In genomic region chr7:134892963-134893362, GRCh38 we compare ENCODE assay signal across 11 cellular contexts.
A peak's percentile ranks its signal among the peaks of the same experiment; 100 is the strongest.
DNase-seq lines count a peak whose midpoint lies in the region; TF ChIP-seq lines count a peak whose summit lies in the region.
"Had no signal": no experiment of that assay in that cellular context is flagged by ENCODE, and none has a peak within 500 bp of the region (broad histone marks: within the 10 kb centered on the region; RNA-seq: fewer than 3 reads in every experiment).

No MANE protein-coding gene starts in this region.

- H4K12ac ChIP-seq in trophoblast cell (ENCODE audit: low read depth, low read length), result no peak overlapping the region

- no peak overlapping the region for H3K18ac ChIP-seq in trophoblast cell (ENCODE audit: low read length)

- H3K36me3 ChIP-seq in BE2C (no peaks in the 10 kb centered on the region; the same call in 1 of the 2 replicates), trophoblast cell (ENCODE audit: control insufficient read depth in 1 of 2, insufficient read depth in 2 of 2, low read length in 2 of 2) (peaks cover 12 to 28% of the 10 kb centered on the region in 2 experiments)

- H2BK120ac ChIP-seq in trophoblast cell (ENCODE audit: insufficient read depth, low read length, poor library complexity), result no peak overlapping the region

- in situ Hi-C loops in KBM-7 (cut with MboI; ENCODE audit: low pct_unique_long_range_greater_than_20kb, low sequenced_read_pairs), result no loop called here

- DNase-seq in BE2C (no peak), fibroblast of pulmonary artery (ENCODE audit: low read depth) (no peak), trophoblast cell (no peak), HUDEP-2 (lab: John Stamatoyannopoulos, UW; ENCODE audit: unreplicated experiment in 76 of 76) (no peak), SK-N-DZ (ENCODE audit: low spot score) (no peak), AG08396 (ENCODE audit: low spot score) (no peak), KBM-7 (no peak)
- DNase-seq: activated CD8-positive, alpha-beta memory T cell treated with anti-CD3 and anti-CD28 coated beads, Interleukin-2, amount 10 ng/mL, durations not matched to agents 7 days and 5 days; CD8-positive, alpha-beta T cell; SW 1271 had no signal

- H3K23ac ChIP-seq in trophoblast cell (ENCODE audit: low read length), result no peak overlapping the region

- no peak overlapping the region for H2BK5ac ChIP-seq in trophoblast cell (ENCODE audit: low read depth, low read length, poor library complexity)

- H3K27ac ChIP-seq in VCaP (0 out of 2 replicates have a peak overlapping the region, but pooled peaks have one; percentile 78), trophoblast cell (ENCODE audit: low read depth, low read length) (peak overlapping the region; percentile 9)

- peaks cover 13% of the 10 kb centered on the region for H3K79me2 ChIP-seq in trophoblast cell (ENCODE audit: control insufficient read depth, insufficient read depth, low read length, poor library complexity)

- peaks cover 8% of the 10 kb centered on the region for H3K79me1 ChIP-seq in trophoblast cell (ENCODE audit: low read length)

- H3K27me3 ChIP-seq in BE2C, result no peaks in the 10 kb centered on the region
- H3K27me3 ChIP-seq in trophoblast cell (ENCODE audit: insufficient read depth, low read length), result no peaks in the 10 kb centered on the region

- H3K4ac ChIP-seq in trophoblast cell (ENCODE audit: low read depth, low read length), result peak overlapping the region; percentile 53

- no peak overlapping the region for H4K91ac ChIP-seq in trophoblast cell (ENCODE audit: low read depth, low read length)

- H4K8ac ChIP-seq in trophoblast cell (ENCODE audit: low read depth, low read length), result no peak overlapping the region

- H3K14ac ChIP-seq in trophoblast cell (ENCODE audit: low read length), result peak overlapping the region; percentile 26

- H3K4me1 ChIP-seq in BE2C, result peaks cover 10% of the 10 kb centered on the region
- peaks cover 16 to 31% of the 10 kb centered on the region in 2 experiments for H3K4me1 ChIP-seq in trophoblast cell (ENCODE audit: control insufficient read depth in 1 of 2, insufficient read depth in 2 of 2, low read length in 2 of 2)

- H2AFZ ChIP-seq in trophoblast cell (ENCODE audit: insufficient read depth, low read length, poor library complexity), result no peak overlapping the region

- 0 out of 2 replicates have a peak, but pooled peaks cover 3% of the 10 kb centered on the region for H3K9me3 ChIP-seq in BE2C
- H3K9me3 ChIP-seq in trophoblast cell (ENCODE audit: insufficient read depth, low read depth, low read length), result peaks cover 6% of the 10 kb centered on the region

- H3K4me3 ChIP-seq in BE2C (ENCODE audit: low read depth, low read length) (peak overlapping the region; percentile 88), fibroblast of pulmonary artery (replicated peaks; ENCODE audit: low read depth, low read length) (peak overlapping the region; percentile 71), trophoblast cell (ENCODE audit: low read depth, low read length) (no peak overlapping the region)

- H2AK5ac ChIP-seq in trophoblast cell (ENCODE audit: low read length), result no peak overlapping the region

- H3K4me2 ChIP-seq in trophoblast cell (ENCODE audit: low read length), result peak overlapping the region; percentile 5

- H3K9ac ChIP-seq in trophoblast cell (ENCODE audit: low read length), result no peak overlapping the region

- no CpG with 5 or more reads among the region's 3 CpGs for WGBS in trophoblast cell (ENCODE audit: extremely low coverage, insufficient coverage, insufficient read length)

- no peak overlapping the region for H2BK12ac ChIP-seq in trophoblast cell (ENCODE audit: low read length)

- TF ChIP-seq CTCF in BE2C (IDR thresholded peaks at IDR 0.05; ENCODE audit: low read depth, low read length) (no peak), VCaP (conservative IDR thresholded peaks at IDR 0.05) (no peak), fibroblast of pulmonary artery (IDR thresholded peaks at IDR 0.05; ENCODE audit: low read length, missing control alignments) (no peak)
